ENCODE assay signal across 9 cellular contexts in genomic region chr12:103626498-103626897, GRCh38. TPM values are rescaled to one million over a fixed set of nuclear protein-coding genes. Genes with fewer than 3 reads are reported as not detected.
DNase-seq lines count a peak whose midpoint lies in the region; ATAC-seq and TF ChIP-seq lines count a peak whose summit lies in the region.
"Had no signal": no experiment of that assay in that cellular context is flagged by ENCODE, and none has a peak within 500 bp of the region (broad histone marks: within the 10 kb centered on the region; RNA-seq: fewer than 3 reads in every experiment).

No MANE protein-coding gene starts in this region.

- peak; percentile 31 for TF ChIP-seq CTCF in AG09319 (IDR thresholded peaks at IDR 0.05; ENCODE audit: low read depth, low read length)
- TF ChIP-seq CTCF in liver (IDR thresholded peaks at IDR 0.05; ENCODE audit: low read depth, low read length, missing input control) = peak; percentile 31

- peak; percentile 80 to 85 for TF ChIP-seq RAD21 in liver (IDR thresholded peaks at IDR 0.05)

- no peaks in the 10 kb centered on the region for H3K4me1 ChIP-seq in liver (ENCODE audit: control insufficient read depth in 4 of 4, insufficient read depth in 4 of 4, low read length in 3 of 4)

- WGBS in liver = 25% methylated on average over 4 of the region's 4 CpGs

- H3K9me3 ChIP-seq in liver (ENCODE audit: control insufficient read depth in 4 of 4, low read length in 3 of 4) = no peaks in the 10 kb centered on the region

- no peak overlapping the region for H3K4me3 ChIP-seq in liver (ENCODE audit: low read depth in 1 of 3, low read length in 3 of 3)

- H3K27ac ChIP-seq in liver (ENCODE audit: low read depth in 1 of 2, low read length in 2 of 2) = no peak overlapping the region

- peak; percentile 10 for DNase-seq in AG09319 (ENCODE audit: extremely low read depth, low read depth)
- peak; percentile 61 for DNase-seq in LoVo (ENCODE audit: low spot score)
- DNase-seq in T47D (ENCODE audit: low read depth in 1 of 2, low spot score in 1 of 2) = peak; percentile 56 to 81
- no peak for DNase-seq in activated CD8-positive, alpha-beta memory T cell treated with anti-CD3 and anti-CD28 coated beads, Interleukin-2, amount 50 U/mL, for 48 hours
- no peak for DNase-seq in NOMO-1 (lab: John Stamatoyannopoulos, UW; ENCODE audit: unreplicated experiment in 2 of 2)
- DNase-seq in T-helper 1 cell = no peak
- DNase-seq: NCI-H1105 treated with DMSO at 0.1 percent for 48 hours had no signal

- no peaks in the 10 kb centered on the region for H3K27me3 ChIP-seq in liver (ENCODE audit: control insufficient read depth in 4 of 4, insufficient read depth in 4 of 4, low read length in 3 of 4)

- H3K36me3 ChIP-seq in liver (ENCODE audit: control insufficient read depth in 4 of 4, insufficient read depth in 3 of 4, low read depth in 1 of 4, low read length in 3 of 4) = no peaks in the 10 kb centered on the region

- no peak overlapping the region for H3K9ac ChIP-seq in liver (ENCODE audit: low read depth in 1 of 2, low read length in 2 of 2)

- in situ Hi-C loops in T47D (cut with HindIII; ENCODE audit: low pct_unique_long_range_greater_than_20kb, low sequenced_read_pairs) = no loop called here

- no peak for ATAC-seq in GM18873 (IDR thresholded peaks at IDR 0.05; ENCODE audit: low FRiP score, unreplicated experiment)

TF ChIP-seq in liver, 16 proteins besides CTCF, POLR2A, EP300 and RAD21:
- TF ChIP-seq YY1 (IDR thresholded peaks at IDR 0.05) = no peak
- no peak for TF ChIP-seq FOXA1 (IDR thresholded peaks at IDR 0.05)
- TF ChIP-seq GABPA (IDR thresholded peaks at IDR 0.05 in 1 of 2, conservative IDR thresholded peaks at IDR 0.05 in 1 of 2) = no peak
- TF ChIP-seq REST (IDR thresholded peaks at IDR 0.05) = no peak
- no peak for TF ChIP-seq TAF1 (conservative IDR thresholded peaks at IDR 0.05)
- TF ChIP-seq RXRA (IDR thresholded peaks at IDR 0.05) = no peak
- no peak for TF ChIP-seq HNF4A (conservative IDR thresholded peaks at IDR 0.05)
- no peak for TF ChIP-seq HNF4G (IDR thresholded peaks at IDR 0.05)

RNA-seq across cellular contexts. Expression of gene STAB2, which starts 39.4 kb away (rescaled TPM):
- total RNA-seq in liver = 10 to 100 TPM; 21.6 to 42.6 TPM
- 10 to 100 TPM in 1 of 2 donors, 1 to 10 TPM in 1; 3.4 to 11.5 TPM for polyA plus RNA-seq in liver

Comparison
In these comparisons a context has a peak if more than half of its experiments do, and no peak if none do; other contexts are left out.
1. DNase-seq: peak in AG09319 (single experiment), LoVo (single experiment) and T47D (2 of 2); none in activated CD8-positive, alpha-beta memory T cell treated with anti-CD3 and anti-CD28 coated beads, Interleukin-2, amount 50 U/mL, for 48 hours (single experiment), NOMO-1 (0 of 2) and T-helper 1 cell (0 of 5).